In the genomic region with DNA sequence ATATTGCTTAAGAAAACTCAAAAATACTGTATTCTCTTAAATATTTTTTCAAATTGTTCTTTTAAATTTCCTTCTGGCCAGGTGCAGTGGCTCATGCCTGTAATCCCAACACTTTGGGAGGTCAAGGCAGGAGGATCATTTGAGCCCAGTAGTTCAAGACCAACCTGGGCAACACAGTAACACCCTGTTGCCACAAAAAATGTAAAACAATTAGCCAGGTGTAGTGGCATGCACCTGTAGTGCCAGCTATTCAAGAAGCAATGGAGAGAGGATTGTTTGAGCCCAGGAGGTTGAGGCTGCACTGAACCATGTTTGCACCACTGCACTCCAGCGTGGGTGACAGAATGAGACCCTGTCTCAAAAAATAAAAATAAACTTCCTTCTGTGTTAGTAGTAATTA, we compare ENCODE assay signal across 15 cellular contexts.
DNase-seq lines count a peak whose midpoint lies in the region; ATAC-seq and TF ChIP-seq lines count a peak whose summit lies in the region.
"Had no signal": no experiment of that assay in that cellular context is flagged by ENCODE, and none has a peak within 500 bp of the region (broad histone marks: within the 10 kb centered on the region; RNA-seq: fewer than 3 reads in every experiment).

No MANE protein-coding gene starts in this region.

- H3K9ac ChIP-seq in BLaER1 treated with 17β-estradiol and CSF1 and Interleukin-3, amounts not matched to agents 10 nM and 100 nM: no peak overlapping the region
- H3K9ac ChIP-seq in HUES64 (ENCODE audit: low read depth, low read length): peak overlapping the region; percentile 63; the same call in 1 of the 2 replicates

- H4K20me1 ChIP-seq in BLaER1 treated with 17β-estradiol and CSF1 and Interleukin-3, amounts not matched to agents 10 nM and 100 nM: peaks cover 0 to 5% (median 0%) of the 10 kb centered on the region in 11 experiments; a peak in 2 of 22 replicates

- peaks cover 14 to 26% (median 25%) of the 10 kb centered on the region in 10 experiments for H3K4me1 ChIP-seq in BLaER1 treated with 17β-estradiol and CSF1 and Interleukin-3, amounts not matched to agents 10 nM and 100 nM
- H3K4me1 ChIP-seq in HUES64 (ENCODE audit: insufficient read depth, low read length): peaks cover 75% of the 10 kb centered on the region

- H3K36me3 ChIP-seq in BLaER1 treated with 17β-estradiol and CSF1 and Interleukin-3, amounts not matched to agents 10 nM and 100 nM: peaks cover 4 to 87% (median 68%) of the 10 kb centered on the region in 11 experiments; a peak in 17 of 22 replicates
- peaks cover 24% of the 10 kb centered on the region for H3K36me3 ChIP-seq in HUES64 (ENCODE audit: insufficient read depth, low read length)

- TF ChIP-seq CTCF in WTC11 (IDR thresholded peaks at IDR 0.05): no peak

- H3K4me1 Mint-ChIP-seq in WTC11 (peaks cover 84% of the 10 kb centered on the region), memory B cell (peaks cover 44% of the 10 kb centered on the region)
- H3K4me1 Mint-ChIP-seq in activated CD4-positive, alpha-beta T cell treated with anti-CD3 and anti-CD28 coated beads, Interleukin-2, amount 10 ng/mL, durations not matched to agents 24 days and 14 days: peaks cover 10% of the 10 kb centered on the region

- H3K27me3 ChIP-seq in BLaER1 treated with 17β-estradiol and CSF1 and Interleukin-3, amounts not matched to agents 10 nM and 100 nM: no peaks in the 10 kb centered on the region
- no peaks in the 10 kb centered on the region for H3K27me3 ChIP-seq in HUES64 (ENCODE audit: insufficient read depth, low read length)

- H3K27me3 Mint-ChIP-seq in WTC11 (ENCODE audit: low read depth): no peaks in the 10 kb centered on the region
- H3K27me3 Mint-ChIP-seq in memory B cell: no peaks in the 10 kb centered on the region
- no peaks in the 10 kb centered on the region for H3K27me3 Mint-ChIP-seq in activated CD4-positive, alpha-beta T cell treated with anti-CD3 and anti-CD28 coated beads, Interleukin-2, amount 10 ng/mL, durations not matched to agents 24 days and 14 days
- H3K27me3 Mint-ChIP-seq: CD4-positive, CD25-positive, alpha-beta regulatory T cell had no signal

- intact Hi-C loops in activated CD4-positive, alpha-beta T cell treated with anti-CD3 and anti-CD28 coated beads, Interleukin-2, amount 10 ng/mL, durations not matched to agents 24 days and 14 days (cut with micrococcal nuclease): no loop called here

- no peaks in the 10 kb centered on the region for H3K9me3 Mint-ChIP-seq in WTC11
- H3K9me3 Mint-ChIP-seq in memory B cell: peaks cover 2% of the 10 kb centered on the region
- H3K9me3 Mint-ChIP-seq in activated CD4-positive, alpha-beta T cell treated with anti-CD3 and anti-CD28 coated beads, Interleukin-2, amount 10 ng/mL, durations not matched to agents 24 days and 14 days: no peaks in the 10 kb centered on the region
- H3K9me3 Mint-ChIP-seq: CD4-positive, CD25-positive, alpha-beta regulatory T cell had no signal

- ATAC-seq in WTC11: peak; percentile 30; the same call in 1 of the 2 replicates
- ATAC-seq in memory B cell (ENCODE audit: low read depth): no peak
- ATAC-seq in GM18861 (IDR thresholded peaks at IDR 0.05; ENCODE audit: unreplicated experiment): no peak

- no peaks in the 10 kb centered on the region for H3K9me3 ChIP-seq in BLaER1 treated with 17β-estradiol and CSF1 and Interleukin-3, amounts not matched to agents 10 nM and 100 nM (replicated peaks in 1 of 11)
- H3K9me3 ChIP-seq in HUES64 (ENCODE audit: insufficient read depth, low read depth, low read length): no peaks in the 10 kb centered on the region

- WGBS in HUES64: no CpG with 5 or more reads among the region's 1 CpG

- in situ Hi-C loops in ACHN (cut with HindIII; ENCODE audit: low pct_ligation_motif_present, low pct_unique_long_range_greater_than_20kb, low sequenced_read_pairs): no loop called here

- H3K27ac ChIP-seq in BLaER1 treated with 17β-estradiol and CSF1 and Interleukin-3, amounts not matched to agents 10 nM and 100 nM: peak overlapping the region in 3 of 11 experiments; percentile 36 to 53 (median 41); a peak in 2 of 22 replicates
- H3K27ac ChIP-seq in HUES64 (ENCODE audit: low read depth, low read length): peak overlapping the region; percentile 96; the same call in 1 of the 2 replicates

- DNase-seq in WTC11 (ENCODE audit: low spot score) (no peak), memory B cell (ENCODE audit: low spot score in 2 of 2) (no peak), ACHN (no peak), NCI-H524 treated with DMSO at 0.1 percent for 48 hours (lab: John Stamatoyannopoulos, UW) (no peak)
- no peak for DNase-seq in activated CD4-positive, alpha-beta T cell treated with anti-CD3 and anti-CD28 coated beads, Interleukin-2, amount 10 ng/mL, durations not matched to agents 24 days and 14 days
- DNase-seq: DMS53, KG1, NCI-H1105 treated with DMSO at 0.1 percent for 48 hours, NCI-H187, NCI-H82, SW 1271 had no signal

- POLR2A ChIA-PET in WTC11 (lab: Charles Lee): no interaction called here

- peaks cover 21% of the 10 kb centered on the region for H3K36me3 Mint-ChIP-seq in WTC11
- H3K36me3 Mint-ChIP-seq in memory B cell: peaks cover 23% of the 10 kb centered on the region
- H3K36me3 Mint-ChIP-seq in activated CD4-positive, alpha-beta T cell treated with anti-CD3 and anti-CD28 coated beads, Interleukin-2, amount 10 ng/mL, durations not matched to agents 24 days and 14 days (ENCODE audit: low read depth): peaks cover 3% of the 10 kb centered on the region

- CTCF ChIA-PET in WTC11 (lab: Charles Lee): no interaction called here

- H3K4me3 Mint-ChIP-seq in WTC11 (peak overlapping the region; percentile 40), memory B cell (peak overlapping the region; percentile 29)
- H3K4me3 Mint-ChIP-seq in activated CD4-positive, alpha-beta T cell treated with anti-CD3 and anti-CD28 coated beads, Interleukin-2, amount 10 ng/mL, durations not matched to agents 24 days and 14 days: no peak overlapping the region
- H3K4me3 Mint-ChIP-seq: CD4-positive, CD25-positive, alpha-beta regulatory T cell had no signal

- no peak overlapping the region for H3K4me3 ChIP-seq in BLaER1 treated with 17β-estradiol and CSF1 and Interleukin-3, amounts not matched to agents 10 nM and 100 nM
- H3K4me3 ChIP-seq in HUES64 (ENCODE audit: low read length): no peak overlapping the region

- H3K27ac Mint-ChIP-seq in WTC11 (peak overlapping the region; percentile 88), memory B cell (peak overlapping the region; percentile 100)
- H3K27ac Mint-ChIP-seq in activated CD4-positive, alpha-beta T cell treated with anti-CD3 and anti-CD28 coated beads, Interleukin-2, amount 10 ng/mL, durations not matched to agents 24 days and 14 days: no peak overlapping the region

- H3K4me2 ChIP-seq in BLaER1 treated with 17β-estradiol and CSF1 and Interleukin-3, amounts not matched to agents 10 nM and 100 nM: peak overlapping the region in 7 of 11 experiments; percentile 34 to 62 (median 43); a peak in 9 of 22 replicates

TF ChIP-seq in WTC11, 78 proteins besides CTCF, POLR2A, EP300 and RAD21:
- TF ChIP-seq IRF2 (CRISPR knock-in tag; IDR thresholded peaks at IDR 0.05; ENCODE audit: borderline replicate concordance, low read depth) (no peak), ZNF121 (CRISPR knock-in tag; IDR thresholded peaks at IDR 0.05) (peak; percentile 63; the same call in 1 of the 2 replicates), TP53 (CRISPR knock-in tag; IDR thresholded peaks at IDR 0.05) (no peak)
